1 cellular context compared by ENCODE assay signal in genomic region chr2:203330434-203330833, GRCh38.
TF ChIP-seq lines count a peak whose summit lies in the region.

No MANE protein-coding gene starts in this region.

TF ChIP-seq in WTC11, 78 proteins besides CTCF, POLR2A, EP300 and RAD21 (continued from another document):
- no peak for TF ChIP-seq FOXP4 (CRISPR knock-in tag; IDR thresholded peaks at IDR 0.05)
- no peak for TF ChIP-seq ZNF281 (CRISPR knock-in tag; IDR thresholded peaks at IDR 0.05)
- TF ChIP-seq ZNF138 (CRISPR knock-in tag; conservative IDR thresholded peaks at IDR 0.05), result no peak
- no peak for TF ChIP-seq MYBL2 (CRISPR knock-in tag; IDR thresholded peaks at IDR 0.05)
- no peak for TF ChIP-seq E2F5 (CRISPR knock-in tag; IDR thresholded peaks at IDR 0.05)
- TF ChIP-seq FOXP1 (CRISPR knock-in tag; IDR thresholded peaks at IDR 0.05; ENCODE audit: borderline replicate concordance), result no peak
- no peak for TF ChIP-seq GRHL2 (CRISPR knock-in tag; IDR thresholded peaks at IDR 0.05; ENCODE audit: insufficient replicate concordance, severe bottlenecking)
